Comparison of ENCODE assay signal across 15 cellular contexts in genomic region chr5:41809128-41809527, GRCh38.
DNase-seq lines count a peak whose midpoint lies in the region; ATAC-seq and TF ChIP-seq lines count a peak whose summit lies in the region.
"Had no signal": no experiment of that assay in that cellular context is flagged by ENCODE, and none has a peak within 500 bp of the region (broad histone marks: within the 10 kb centered on the region; RNA-seq: fewer than 3 reads in every experiment).

No MANE protein-coding gene starts in this region.

- H3K4me3 Mint-ChIP-seq in activated T-cell treated with anti-CD3 and anti-CD28 coated beads, Interleukin-2, amount 50 U/mL, for 24 hours: no peak overlapping the region
- no peak overlapping the region for H3K4me3 Mint-ChIP-seq in osteocyte (ENCODE audit: unreplicated experiment)
- H3K4me3 Mint-ChIP-seq: CD14-positive monocyte; naive thymus-derived CD4-positive, alpha-beta T cell; T-helper 1 cell treated with Interleukin-12 subunit alpha and Interleukin-12 subunit beta and Interleukin-4 antibody, amounts not matched to agents 30 μg/mL and 1 μg/mL, for 36 hours had no signal

- H3K36me3 Mint-ChIP-seq in activated T-cell treated with anti-CD3 and anti-CD28 coated beads, Interleukin-2, amount 50 U/mL, for 24 hours (ENCODE audit: low read depth): peaks cover 93% of the 10 kb centered on the region
- H3K36me3 Mint-ChIP-seq in osteocyte (ENCODE audit: unreplicated experiment): peaks cover 22% of the 10 kb centered on the region

- no peak for DNase-seq in activated T-cell treated with anti-CD3 and anti-CD28 coated beads, Interleukin-2, amount 50 U/mL, for 24 hours
- no peak for DNase-seq in activated T-cell treated with anti-CD3 and anti-CD28 coated beads, Interleukin-2, amount 50 U/mL, for 1 hour
- DNase-seq in osteocyte (ENCODE audit: extremely low spot score, unreplicated experiment): no peak
- no peak for DNase-seq in NCI-H510A (lab: John Stamatoyannopoulos, UW)
- DNase-seq in NCI-H1930 (lab: John Stamatoyannopoulos, UW): no peak
- no peak for DNase-seq in NOMO-1 (lab: John Stamatoyannopoulos, UW; ENCODE audit: unreplicated experiment in 2 of 2)
- DNase-seq: effector CD8-positive, alpha-beta T cell; foreskin fibroblast; HCEC 1CT; naive thymus-derived CD4-positive, alpha-beta T cell; NCI-H2029 treated with DMSO at 0.1 percent for 48 hours had no signal

- H3K9me3 Mint-ChIP-seq in activated T-cell treated with anti-CD3 and anti-CD28 coated beads, Interleukin-2, amount 50 U/mL, for 24 hours: no peaks in the 10 kb centered on the region
- H3K9me3 Mint-ChIP-seq in osteocyte (ENCODE audit: unreplicated experiment): no peaks in the 10 kb centered on the region
- H3K9me3 Mint-ChIP-seq: CD14-positive monocyte; T-helper 1 cell treated with Interleukin-12 subunit alpha and Interleukin-12 subunit beta and Interleukin-4 antibody, amounts not matched to agents 30 μg/mL and 1 μg/mL, for 36 hours had no signal

- peak; percentile 81 for ATAC-seq in GM21723 (IDR thresholded peaks at IDR 0.05; ENCODE audit: unreplicated experiment)
- peak; percentile 59 for ATAC-seq in HG03439 (IDR thresholded peaks at IDR 0.05; ENCODE audit: unreplicated experiment)
- ATAC-seq: naive thymus-derived CD4-positive, alpha-beta T cell had no signal

- H3K4me1 Mint-ChIP-seq in activated T-cell treated with anti-CD3 and anti-CD28 coated beads, Interleukin-2, amount 50 U/mL, for 24 hours (ENCODE audit: low read depth): peaks cover 40% of the 10 kb centered on the region
- H3K4me1 Mint-ChIP-seq in osteocyte (ENCODE audit: unreplicated experiment): peaks cover 35% of the 10 kb centered on the region

- H3K27me3 Mint-ChIP-seq in activated T-cell treated with anti-CD3 and anti-CD28 coated beads, Interleukin-2, amount 50 U/mL, for 24 hours: no peaks in the 10 kb centered on the region
- H3K27me3 Mint-ChIP-seq in osteocyte (ENCODE audit: unreplicated experiment): no peaks in the 10 kb centered on the region
- H3K27me3 Mint-ChIP-seq: naive thymus-derived CD4-positive, alpha-beta T cell had no signal

- H3K27ac Mint-ChIP-seq in activated T-cell treated with anti-CD3 and anti-CD28 coated beads, Interleukin-2, amount 50 U/mL, for 24 hours: peak overlapping the region; percentile 30
- H3K27ac Mint-ChIP-seq in osteocyte (ENCODE audit: unreplicated experiment): peak overlapping the region; percentile 48
- H3K27ac Mint-ChIP-seq: CD14-positive monocyte; naive thymus-derived CD4-positive, alpha-beta T cell; T-helper 1 cell treated with Interleukin-12 subunit alpha and Interleukin-12 subunit beta and Interleukin-4 antibody, amounts not matched to agents 30 μg/mL and 1 μg/mL, for 36 hours had no signal

- no peak for TF ChIP-seq CTCF in osteocyte (IDR thresholded peaks at IDR 0.05)
